22 cellular contexts compared by ENCODE assay signal in the genomic region with DNA sequence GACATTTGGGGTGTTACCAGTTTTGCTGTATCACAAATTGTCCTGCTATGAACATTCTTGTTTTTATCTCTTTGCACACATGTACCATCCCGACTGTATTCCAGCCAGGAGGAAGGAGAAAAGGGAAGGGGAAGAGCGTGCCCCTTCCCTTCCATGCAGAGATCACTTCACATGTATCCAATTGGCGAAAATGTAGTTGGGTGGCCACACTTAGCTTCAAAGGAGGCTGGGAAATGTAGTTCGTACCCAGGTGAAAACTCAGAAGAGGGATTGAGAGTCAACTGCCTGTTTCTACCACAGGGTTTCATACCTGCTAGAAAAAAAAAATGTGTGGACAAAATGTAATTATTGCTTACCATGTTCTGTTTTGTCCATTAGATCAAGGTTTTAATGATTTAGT.
"Had no signal": no experiment of that assay in that cellular context is flagged by ENCODE, and none has a peak within 500 bp of the region (broad histone marks: within the 10 kb centered on the region; RNA-seq: fewer than 3 reads in every experiment).

No MANE protein-coding gene starts in this region.

- H3K27ac ChIP-seq: adrenal gland, ascending aorta, brain microvascular endothelial cell, heart right ventricle, neutrophil, ovary, prostate gland, right atrium auricular region, upper lobe of left lung had no signal

- DNase-seq: activated CD8-positive, alpha-beta memory T cell treated with anti-CD3 and anti-CD28 coated beads for 24 hours; activated CD8-positive, alpha-beta memory T cell treated with anti-CD3 and anti-CD28 coated beads, Interleukin-2, amount 50 U/mL, for 4 hours; activated T-cell treated with anti-CD3 and anti-CD28 coated beads, Interleukin-2, amount 50 U/mL, for 24 hours; adrenal gland; brain microvascular endothelial cell; caudate nucleus; effector CD4-positive, alpha-beta T cell; erythroblast; foreskin fibroblast; heart right ventricle; left cardiac atrium; ovary; stimulated activated CD4-positive, alpha-beta T cell treated with anti-CD3 and anti-CD28 coated beads, Interleukin-4, amount 100 ng/mL, for 4 hours; stimulated activated naive CD8-positive, alpha-beta T cell treated with anti-CD3 and anti-CD28 coated beads, Interleukin-15, Interleukin-2, amounts not matched to agents 100 U/mL and 50 U/mL, for 24 hours; T-helper 9 cell; upper lobe of left lung had no signal

- H3K4me1 ChIP-seq: adrenal gland, ascending aorta, heart right ventricle, prostate gland, right atrium auricular region had no signal

- H3K27me3 ChIP-seq: adrenal gland, ascending aorta, brain microvascular endothelial cell, heart right ventricle, neutrophil, ovary, right atrium auricular region, upper lobe of left lung had no signal

- H3K4me3 ChIP-seq: adrenal gland, ascending aorta, heart right ventricle, ovary, prostate gland, right atrium auricular region, upper lobe of left lung had no signal

- H3K36me3 ChIP-seq: adrenal gland, ascending aorta, brain microvascular endothelial cell, heart right ventricle, neutrophil, ovary, prostate gland, right atrium auricular region, upper lobe of left lung had no signal

- ATAC-seq: activated naive CD4-positive, alpha-beta T cell treated with anti-CD3 and anti-CD28 coated beads, Interleukin-2, amount 50 U/mL, for 72 hours; activated T-helper 17 cell treated with anti-CD3 and anti-CD28 coated beads, Interleukin-2, amount 50 U/mL, for 72 hours; heart right ventricle; left cardiac atrium; stimulated activated naive CD8-positive, alpha-beta T cell treated with anti-CD3 and anti-CD28 coated beads, Interleukin-15, Interleukin-2, amounts not matched to agents 100 U/mL and 50 U/mL, for 24 hours had no signal

- H3K9me3 ChIP-seq: adrenal gland, ascending aorta, neutrophil, ovary, prostate gland had no signal
